8 cellular contexts compared by ENCODE assay signal in genomic region chr10:3482200-3482993, GRCh38.
DNase-seq lines count a peak whose midpoint lies in the region; ATAC-seq and TF ChIP-seq lines count a peak whose summit lies in the region.

No MANE protein-coding gene starts in this region.

- ATAC-seq in GM19023 (IDR thresholded peaks at IDR 0.05; ENCODE audit: unreplicated experiment) (peak; percentile 51), T-cell (replicated peaks in 1 of 4) (no peak)
- no peak for ATAC-seq in activated CD8-positive, alpha-beta T cell treated with anti-CD3 and anti-CD28 coated beads, Interleukin-2, amount 10 ng/mL, durations not matched to agents 7 days and 5 days

- peaks cover 16% of the 10 kb centered on the region for H3K27me3 Mint-ChIP-seq in activated CD8-positive, alpha-beta T cell treated with anti-CD3 and anti-CD28 coated beads, Interleukin-2, amount 10 ng/mL, durations not matched to agents 7 days and 5 days (ENCODE audit: low read depth)
- peaks cover 0 to 1% of the 10 kb centered on the region in 2 donors for H3K27me3 Mint-ChIP-seq in T-cell

- H3K27ac Mint-ChIP-seq in activated CD8-positive, alpha-beta T cell treated with anti-CD3 and anti-CD28 coated beads, Interleukin-2, amount 10 ng/mL, durations not matched to agents 7 days and 5 days = no peak overlapping the region
- H3K27ac Mint-ChIP-seq in T-cell = no peak overlapping the region

- H3K9me3 Mint-ChIP-seq in activated CD8-positive, alpha-beta T cell treated with anti-CD3 and anti-CD28 coated beads, Interleukin-2, amount 10 ng/mL, durations not matched to agents 7 days and 5 days (ENCODE audit: insufficient read depth) = no peaks in the 10 kb centered on the region
- no peaks in the 10 kb centered on the region for H3K9me3 Mint-ChIP-seq in T-cell

- peaks cover 13% of the 10 kb centered on the region for H3K4me1 Mint-ChIP-seq in activated CD8-positive, alpha-beta T cell treated with anti-CD3 and anti-CD28 coated beads, Interleukin-2, amount 10 ng/mL, durations not matched to agents 7 days and 5 days (ENCODE audit: low read depth)
- H3K4me1 Mint-ChIP-seq in T-cell = peaks cover 15 to 24% (median 15%) of the 10 kb centered on the region in 3 donors

- DNase-seq in ACHN = peak; percentile 92
- peak; percentile 46 for DNase-seq in NCI-H128 (lab: John Stamatoyannopoulos, UW; ENCODE audit: unreplicated experiment)
- peak; percentile 70 to 87 (median 82) for DNase-seq in adrenal gland
- peak; percentile 96 for DNase-seq in iris pigment epithelial cell (ENCODE audit: low read depth)
- peak; percentile 88 for DNase-seq in stromal cell of bone marrow (ENCODE audit: low read depth)
- no peak for DNase-seq in activated CD8-positive, alpha-beta T cell treated with anti-CD3 and anti-CD28 coated beads, Interleukin-2, amount 10 ng/mL, durations not matched to agents 7 days and 5 days
- DNase-seq in T-cell = no peak

- no peaks in the 10 kb centered on the region for H3K9me3 ChIP-seq in adrenal gland (replicated peaks in 1 of 3)

- H3K36me3 ChIP-seq in adrenal gland (replicated peaks in 1 of 2) = no peaks in the 10 kb centered on the region

- CTCF ChIA-PET in activated CD8-positive, alpha-beta T cell treated with anti-CD3 and anti-CD28 coated beads, Interleukin-2, amount 10 ng/mL, durations not matched to agents 7 days and 5 days (lab: Charles Lee) = no interaction called here
- CTCF ChIA-PET in T-cell (lab: Charles Lee) = no interaction called here

- TF ChIP-seq POLR2A in adrenal gland (IDR thresholded peaks at IDR 0.05) = peak in 1 of 2 donors; percentile 16

- H3K4me3 ChIP-seq in adrenal gland = no peak overlapping the region

- 14 to 30% (median 21%) methylated on average over 15 to 17 of the region's 17 CpGs for WGBS in adrenal gland, 4 donors

- no peaks in the 10 kb centered on the region for H3K27me3 ChIP-seq in adrenal gland

- no peak for TF ChIP-seq CTCF in adrenal gland (IDR thresholded peaks at IDR 0.05)

- peaks cover 0 to 5% of the 10 kb centered on the region in 2 donors for H3K4me1 ChIP-seq in adrenal gland (replicated peaks in 1 of 2)

- POLR2A ChIA-PET in activated CD8-positive, alpha-beta T cell treated with anti-CD3 and anti-CD28 coated beads, Interleukin-2, amount 10 ng/mL, durations not matched to agents 7 days and 5 days (lab: Charles Lee) = no interaction called here
- POLR2A ChIA-PET in T-cell (lab: Charles Lee) = no interaction called here

- no peaks in the 10 kb centered on the region for H3K36me3 Mint-ChIP-seq in activated CD8-positive, alpha-beta T cell treated with anti-CD3 and anti-CD28 coated beads, Interleukin-2, amount 10 ng/mL, durations not matched to agents 7 days and 5 days (ENCODE audit: low read depth)
- no peaks in the 10 kb centered on the region for H3K36me3 Mint-ChIP-seq in T-cell

- intact Hi-C loops in adrenal gland (cut with DNase I) = no loop called here

- no peak overlapping the region for H3K4me3 Mint-ChIP-seq in activated CD8-positive, alpha-beta T cell treated with anti-CD3 and anti-CD28 coated beads, Interleukin-2, amount 10 ng/mL, durations not matched to agents 7 days and 5 days
- no peak overlapping the region for H3K4me3 Mint-ChIP-seq in T-cell

- in situ Hi-C loops in ACHN (cut with HindIII; ENCODE audit: low pct_ligation_motif_present, low pct_unique_long_range_greater_than_20kb, low sequenced_read_pairs) = no loop called here

- H3K27ac ChIP-seq in adrenal gland = peak overlapping the region in 2 of 5 donors; percentile 55 to 67

Comparison
In these comparisons a context has a peak if more than half of its experiments do, and no peak if none do; other contexts are left out.
1. DNase-seq: peak in ACHN (single experiment), NCI-H128 (single experiment), adrenal gland (7 of 7), iris pigment epithelial cell (single experiment) and stromal cell of bone marrow (single experiment); none in activated CD8-positive, alpha-beta T cell treated with anti-CD3 and anti-CD28 coated beads, Interleukin-2, amount 10 ng/mL, durations not matched to agents 7 days and 5 days (single experiment) and T-cell (0 of 34).